ENCODE assay signal across 8 cellular contexts in genomic region chr6:2634151-2634964, GRCh38.
A peak's percentile ranks its signal among the peaks of the same experiment; 100 is the strongest.
DNase-seq lines count a peak whose midpoint lies in the region; ATAC-seq lines count a peak whose summit lies in the region.

No MANE protein-coding gene starts in this region.

- no peaks in the 10 kb centered on the region for H3K9me3 ChIP-seq in effector memory CD4-positive, alpha-beta T cell (ENCODE audit: control insufficient read depth, low read length)

- peak overlapping the region; percentile 45 for H3K4me3 ChIP-seq in effector memory CD4-positive, alpha-beta T cell (ENCODE audit: insufficient read depth, low read depth, low read length, poor library complexity, severe bottlenecking)

- peak; percentile 74 for ATAC-seq in GM18511 (IDR thresholded peaks at IDR 0.05; ENCODE audit: unreplicated experiment)
- ATAC-seq in HG03521 (IDR thresholded peaks at IDR 0.05; ENCODE audit: unreplicated experiment) = peak; percentile 71

- no peaks in the 10 kb centered on the region for H3K4me1 ChIP-seq in effector memory CD4-positive, alpha-beta T cell (ENCODE audit: control insufficient read depth, insufficient read depth, low read length, poor library complexity, severe bottlenecking)

- DNase-seq in A172 (ENCODE audit: low spot score) (peak; percentile 64), NCI-H82 (lab: John Stamatoyannopoulos, UW) (peak; percentile 84), medulla oblongata (ENCODE audit: extremely low spot score) (peak; percentile 76)
- peak; percentile 40 to 77 for DNase-seq in activated CD8-positive, alpha-beta memory T cell treated with anti-CD3 and anti-CD28 coated beads for 1 hour (ENCODE audit: extremely low read depth in 1 of 2, low read depth in 1 of 2)
- peak; percentile 43 to 66 (median 48) for DNase-seq in effector memory CD4-positive, alpha-beta T cell
- peak; percentile 73 to 81 (median 76) for DNase-seq in stimulated activated CD4-positive, alpha-beta T cell treated with anti-CD3 and anti-CD28 coated beads, TNF-alpha, amount 100 ng/mL, for 24 hours (ENCODE audit: low read depth in 3 of 3)

- no peaks in the 10 kb centered on the region for H3K36me3 ChIP-seq in effector memory CD4-positive, alpha-beta T cell (ENCODE audit: control insufficient read depth, insufficient read depth, low read length)

- H3K27me3 ChIP-seq in effector memory CD4-positive, alpha-beta T cell (replicated peaks; ENCODE audit: control insufficient read depth, insufficient read depth, low read length, poor library complexity, severe bottlenecking) = no peaks in the 10 kb centered on the region

- no peak overlapping the region for H3K27ac ChIP-seq in effector memory CD4-positive, alpha-beta T cell (ENCODE audit: insufficient read depth, low read length, poor library complexity, severe bottlenecking)
